9 cellular contexts compared by ENCODE assay signal in genomic region chr1:26597629-26598039, GRCh38.
DNase-seq lines count a peak whose midpoint lies in the region; ATAC-seq and TF ChIP-seq lines count a peak whose summit lies in the region.
"Had no signal": no experiment of that assay in that cellular context is flagged by ENCODE, and none has a peak within 500 bp of the region (broad histone marks: within the 10 kb centered on the region; RNA-seq: fewer than 3 reads in every experiment).

No MANE protein-coding gene starts in this region.

- no peaks in the 10 kb centered on the region for H3K9me3 Mint-ChIP-seq in activated CD4-positive, alpha-beta T cell treated with anti-CD3 and anti-CD28 coated beads, Interleukin-2, amount 10 ng/mL, durations not matched to agents 7 days and 5 days
- H3K9me3 Mint-ChIP-seq in activated T-cell treated with anti-CD3 and anti-CD28 coated beads, Interleukin-2, amount 50 U/mL, for 24 hours = no peaks in the 10 kb centered on the region
- H3K9me3 Mint-ChIP-seq: activated naive CD4-positive, alpha-beta T cell treated with anti-CD3 and anti-CD28 coated beads, Interleukin-2, amount 50 U/mL, for 24 hours had no signal

- peaks cover 7% of the 10 kb centered on the region for H3K27me3 Mint-ChIP-seq in activated CD4-positive, alpha-beta T cell treated with anti-CD3 and anti-CD28 coated beads, Interleukin-2, amount 10 ng/mL, durations not matched to agents 7 days and 5 days
- no peaks in the 10 kb centered on the region for H3K27me3 Mint-ChIP-seq in T-helper 17 cell
- H3K27me3 Mint-ChIP-seq in activated T-cell treated with anti-CD3 and anti-CD28 coated beads, Interleukin-2, amount 50 U/mL, for 24 hours = no peaks in the 10 kb centered on the region
- H3K27me3 Mint-ChIP-seq: activated naive CD4-positive, alpha-beta T cell treated with anti-CD3 and anti-CD28 coated beads, Interleukin-2, amount 50 U/mL, for 24 hours had no signal

- no peaks in the 10 kb centered on the region for H3K36me3 Mint-ChIP-seq in activated CD4-positive, alpha-beta T cell treated with anti-CD3 and anti-CD28 coated beads, Interleukin-2, amount 10 ng/mL, durations not matched to agents 7 days and 5 days (ENCODE audit: low read depth)
- no peaks in the 10 kb centered on the region for H3K36me3 Mint-ChIP-seq in T-helper 17 cell (ENCODE audit: low read depth)
- H3K36me3 Mint-ChIP-seq in activated T-cell treated with anti-CD3 and anti-CD28 coated beads, Interleukin-2, amount 50 U/mL, for 24 hours (ENCODE audit: low read depth) = no peaks in the 10 kb centered on the region
- H3K36me3 Mint-ChIP-seq: activated naive CD4-positive, alpha-beta T cell treated with anti-CD3 and anti-CD28 coated beads, Interleukin-2, amount 50 U/mL, for 24 hours had no signal

- peaks cover 15% of the 10 kb centered on the region for H3K4me1 Mint-ChIP-seq in activated CD4-positive, alpha-beta T cell treated with anti-CD3 and anti-CD28 coated beads, Interleukin-2, amount 10 ng/mL, durations not matched to agents 7 days and 5 days
- H3K4me1 Mint-ChIP-seq in T-helper 17 cell = peaks cover 6% of the 10 kb centered on the region
- peaks cover 16% of the 10 kb centered on the region for H3K4me1 Mint-ChIP-seq in activated T-cell treated with anti-CD3 and anti-CD28 coated beads, Interleukin-2, amount 50 U/mL, for 24 hours (ENCODE audit: low read depth)

- H3K27ac Mint-ChIP-seq in activated CD4-positive, alpha-beta T cell treated with anti-CD3 and anti-CD28 coated beads, Interleukin-2, amount 10 ng/mL, durations not matched to agents 7 days and 5 days = no peak overlapping the region
- no peak overlapping the region for H3K27ac Mint-ChIP-seq in T-helper 17 cell
- H3K27ac Mint-ChIP-seq in activated T-cell treated with anti-CD3 and anti-CD28 coated beads, Interleukin-2, amount 50 U/mL, for 24 hours = no peak overlapping the region
- H3K27ac Mint-ChIP-seq: activated naive CD4-positive, alpha-beta T cell treated with anti-CD3 and anti-CD28 coated beads, Interleukin-2, amount 50 U/mL, for 24 hours had no signal

- peak; percentile 32 for DNase-seq in activated CD4-positive, alpha-beta T cell treated with anti-CD3 and anti-CD28 coated beads, Interleukin-2, amount 10 ng/mL, durations not matched to agents 7 days and 5 days
- DNase-seq in activated CD4-positive, alpha-beta T cell treated with anti-CD3 and anti-CD28 coated beads, Interleukin-2, amount 50 U/mL, for 4 hours = no peak
- DNase-seq in NCI-H1048 (lab: John Stamatoyannopoulos, UW) (peak; percentile 4), T-helper 17 cell (no peak), foreskin keratinocyte (peak in 1 of 2 donors; percentile 22), renal cortical epithelial cell (ENCODE audit: low read depth) (peak; percentile 69)
- DNase-seq in effector CD8-positive, alpha-beta T cell (lab: John Stamatoyannopoulos, UW) = no peak
- no peak for DNase-seq in activated T-cell treated with anti-CD3 and anti-CD28 coated beads, Interleukin-2, amount 50 U/mL, for 24 hours

- H3K9me3 ChIP-seq in T-helper 17 cell (ENCODE audit: control insufficient read depth, low read length, poor library complexity, severe bottlenecking) = no peaks in the 10 kb centered on the region

- POLR2A ChIA-PET in activated CD4-positive, alpha-beta T cell treated with anti-CD3 and anti-CD28 coated beads, Interleukin-2, amount 10 ng/mL, durations not matched to agents 7 days and 5 days (lab: Charles Lee) = no interaction called here

- ATAC-seq in T-helper 17 cell (peak; percentile 49), foreskin keratinocyte (no peak)

- peaks cover 3% of the 10 kb centered on the region for H3K27me3 ChIP-seq in foreskin keratinocyte

- H3K27ac ChIP-seq in foreskin keratinocyte = no peak overlapping the region

- no peaks in the 10 kb centered on the region for H3K4me1 ChIP-seq in foreskin keratinocyte

- CTCF ChIA-PET in activated CD4-positive, alpha-beta T cell treated with anti-CD3 and anti-CD28 coated beads, Interleukin-2, amount 10 ng/mL, durations not matched to agents 7 days and 5 days (lab: Charles Lee) = interaction anchor here (1.4 kb wide), 1 partner anchor 60 kb away, joined by 3 read pairs; no protein-coding TSS in a partner anchor

- H3K4me3 Mint-ChIP-seq in activated CD4-positive, alpha-beta T cell treated with anti-CD3 and anti-CD28 coated beads, Interleukin-2, amount 10 ng/mL, durations not matched to agents 7 days and 5 days = no peak overlapping the region
- H3K4me3 Mint-ChIP-seq in T-helper 17 cell = no peak overlapping the region
- no peak overlapping the region for H3K4me3 Mint-ChIP-seq in activated T-cell treated with anti-CD3 and anti-CD28 coated beads, Interleukin-2, amount 50 U/mL, for 24 hours
- H3K4me3 Mint-ChIP-seq: activated naive CD4-positive, alpha-beta T cell treated with anti-CD3 and anti-CD28 coated beads, Interleukin-2, amount 50 U/mL, for 24 hours had no signal

- peak; percentile 69 for TF ChIP-seq CTCF in foreskin keratinocyte (conservative IDR thresholded peaks at IDR 0.05)

Comparison
In these comparisons a context has a peak if more than half of its experiments do, and no peak if none do; other contexts are left out.
1. DNase-seq: peak in activated CD4-positive, alpha-beta T cell treated with anti-CD3 and anti-CD28 coated beads, Interleukin-2, amount 10 ng/mL, durations not matched to agents 7 days and 5 days (single experiment), NCI-H1048 (single experiment) and renal cortical epithelial cell (single experiment); none in activated CD4-positive, alpha-beta T cell treated with anti-CD3 and anti-CD28 coated beads, Interleukin-2, amount 50 U/mL, for 4 hours (0 of 2), T-helper 17 cell (0 of 3), effector CD8-positive, alpha-beta T cell (single experiment) and activated T-cell treated with anti-CD3 and anti-CD28 coated beads, Interleukin-2, amount 50 U/mL, for 24 hours (single experiment).